ENCODE assay signal across 8 cellular contexts in the genomic region with DNA sequence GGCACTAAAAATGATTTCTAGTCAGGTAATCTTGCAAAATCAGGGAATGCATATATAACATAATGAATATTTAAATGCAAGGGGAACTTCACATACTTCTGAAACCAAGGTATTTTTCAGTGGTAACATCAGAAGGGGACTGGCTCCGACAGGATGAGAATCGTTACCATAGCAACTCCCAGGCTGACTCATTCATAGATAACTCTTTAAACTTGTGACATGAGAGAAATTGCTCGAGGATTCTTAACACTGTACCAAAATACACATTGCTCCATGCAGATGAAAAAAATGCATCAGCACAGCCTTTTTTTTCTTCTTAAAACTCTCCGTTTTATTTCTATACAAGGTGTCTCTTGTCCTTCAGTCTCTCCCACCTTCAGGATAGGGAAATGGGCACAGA.
DNase-seq lines count a peak whose midpoint lies in the region; ATAC-seq and FAIRE-seq lines count a peak whose summit lies in the region.

No MANE protein-coding gene starts in this region.

- peak; percentile 98 for ATAC-seq in HG02763 (IDR thresholded peaks at IDR 0.05; ENCODE audit: unreplicated experiment)

- FAIRE-seq in RCC 7860 (lab: Jason Lieb, UNC): no peak

- DNase-seq in DMS 273 (lab: John Stamatoyannopoulos, UW; ENCODE audit: unreplicated experiment) (peak; percentile 53), DMS 273 treated with DMSO at 0.1 percent for 48 hours (lab: John Stamatoyannopoulos, UW) (no peak), RCC 7860 (ENCODE audit: low spot score) (peak; percentile 56), myocyte (ENCODE audit: low read depth) (peak; percentile 41), cerebellar nuclear complex (lab: John Stamatoyannopoulos, UW) (no peak), GDM1 (lab: John Stamatoyannopoulos, UW) (no peak), NCI-H2107 (lab: John Stamatoyannopoulos, UW) (no peak)

Comparison
In these comparisons a context has a peak if more than half of its experiments do, and no peak if none do; other contexts are left out.
1. DNase-seq: peak in DMS 273 (single experiment), RCC 7860 (single experiment) and myocyte (single experiment); none in DMS 273 treated with DMSO at 0.1 percent for 48 hours (single experiment), cerebellar nuclear complex (0 of 2), GDM1 (single experiment) and NCI-H2107 (single experiment).